10 cellular contexts compared by ENCODE assay signal in the genomic region with DNA sequence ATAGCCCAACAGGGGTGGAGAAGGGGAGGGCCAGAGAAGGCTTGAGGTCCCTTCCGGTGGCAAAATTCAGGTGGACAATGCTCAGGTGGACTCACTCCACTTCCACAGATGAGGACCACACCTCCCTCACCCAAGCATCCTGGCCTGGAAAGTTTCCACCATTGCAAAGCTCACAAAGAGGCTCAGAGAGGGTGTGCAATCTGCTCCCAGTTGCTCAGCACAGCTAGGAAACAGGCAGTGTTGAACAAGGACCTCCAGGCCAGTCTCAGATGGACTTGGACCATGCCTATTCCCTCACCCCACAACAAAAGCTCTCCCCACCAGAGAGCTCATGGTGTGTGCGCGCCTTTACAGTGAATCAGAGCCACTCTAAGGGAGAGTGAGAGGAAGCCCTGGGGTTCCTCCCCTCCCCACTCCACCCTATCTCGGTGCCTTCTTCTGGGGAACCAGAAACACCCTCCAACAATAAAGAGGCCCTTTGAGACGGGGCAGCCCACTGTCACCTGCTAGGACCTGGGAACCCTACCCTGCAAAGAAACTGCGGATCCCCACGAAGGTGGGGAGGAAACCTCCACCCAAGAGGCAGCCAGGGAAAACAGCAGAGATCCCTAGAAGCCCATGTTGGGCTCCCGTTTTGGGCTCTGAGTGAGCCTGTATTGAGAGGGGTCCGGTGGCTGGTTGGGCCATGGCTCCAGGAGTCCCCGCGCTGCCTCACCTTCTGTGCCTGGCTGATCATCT. TPM values are rescaled to one million over a fixed set of nuclear protein-coding genes. Genes with fewer than 3 reads are reported as not detected.
A peak's percentile ranks its signal among the peaks of the same experiment; 100 is the strongest.
DNase-seq lines count a peak whose midpoint lies in the region; ATAC-seq, FAIRE-seq and TF ChIP-seq lines count a peak whose summit lies in the region.
"Had no signal": no experiment of that assay in that cellular context is flagged by ENCODE, and none has a peak within 500 bp of the region (broad histone marks: within the 10 kb centered on the region; RNA-seq: fewer than 3 reads in every experiment).

No MANE protein-coding gene starts in this region.

- no peak for TF ChIP-seq POLR2A in spleen (IDR thresholded peaks at IDR 0.05)

- H3K9me3 Mint-ChIP-seq in endodermal cell = peaks cover 10% of the 10 kb centered on the region

- H3K4me3 Mint-ChIP-seq in endodermal cell = peak overlapping the region; percentile 78

- H3K27me3 ChIP-seq in endodermal cell (ENCODE audit: control insufficient read depth, insufficient read depth, low read length, poor library complexity, severe bottlenecking) (no peaks in the 10 kb centered on the region), pancreas (no peaks in the 10 kb centered on the region), spleen (replicated peaks in 1 of 7) (peaks cover 0 to 15% (median 0%) of the 10 kb centered on the region in 7 donors)

- FAIRE-seq in pancreas (lab: Jason Lieb, UNC) = no peak

- 65 to 67% methylated on average over 6 to 11 of the region's 11 CpGs for WGBS in endodermal cell (ENCODE audit: insufficient coverage in 1 of 2, insufficient read length in 1 of 2), 2 experiments
- WGBS in pancreas, 2 donors = 77 to 81% methylated on average over 11 of the region's 11 CpGs
- 78 to 83% (median 82%) methylated on average over 9 to 11 of the region's 11 CpGs for WGBS in spleen, 5 donors

- H3K36me3 ChIP-seq in endodermal cell (ENCODE audit: control insufficient read depth, insufficient read depth, low read length) (peaks cover 25% of the 10 kb centered on the region), pancreas (no peaks in the 10 kb centered on the region), spleen (no peaks in the 10 kb centered on the region)

- intact Hi-C loops in pancreas (cut with DNase I) = no loop called here
- intact Hi-C loops in spleen (cut with DNase I; ENCODE audit: low total_unique reads) = no loop called here

- H3K27ac Mint-ChIP-seq in endodermal cell = peak overlapping the region; percentile 44

- no peak overlapping the region for H3K27ac ChIP-seq in endodermal cell (ENCODE audit: low read depth, low read length)
- peak overlapping the region in 3 of 4 donors; percentile 47 to 82 (median 74) for H3K27ac ChIP-seq in pancreas
- no peak overlapping the region for H3K27ac ChIP-seq in spleen

- TF ChIP-seq CTCF in endodermal cell (conservative IDR thresholded peaks at IDR 0.05) = no peak
- no peak for TF ChIP-seq CTCF in pancreas (IDR thresholded peaks at IDR 0.05)
- TF ChIP-seq CTCF in spleen (IDR thresholded peaks at IDR 0.05 in 8 of 11, conservative IDR thresholded peaks at IDR 0.05 in 3 of 11) = no peak

- no peaks in the 10 kb centered on the region for H3K27me3 Mint-ChIP-seq in endodermal cell (ENCODE audit: insufficient read depth)

- peaks cover 5% of the 10 kb centered on the region for H3K36me3 Mint-ChIP-seq in endodermal cell (ENCODE audit: low read depth)

- DNase-seq in ELR (ENCODE audit: low read depth) = peak; percentile 85
- DNase-seq in endodermal cell = no peak
- DNase-seq in pancreas = peak in 1 of 6 donors; percentile 26
- DNase-seq in NCI-H446 treated with DMSO at 0.1 percent for 48 hours (lab: John Stamatoyannopoulos, UW) = no peak
- DNase-seq in spleen = no peak
- no peak for DNase-seq in medulla oblongata (ENCODE audit: extremely low spot score)
- DNase-seq: aorta had no signal

- peaks cover 7% of the 10 kb centered on the region for H3K4me1 Mint-ChIP-seq in endodermal cell

- H3K9ac ChIP-seq in endodermal cell (ENCODE audit: extremely low read depth, low read length, poor library complexity, severe bottlenecking) = no peak overlapping the region

- peaks cover 5% of the 10 kb centered on the region for H3K4me1 ChIP-seq in endodermal cell (ENCODE audit: control insufficient read depth, insufficient read depth, low read length)
- peaks cover 0 to 17% (median 4%) of the 10 kb centered on the region in 3 donors for H3K4me1 ChIP-seq in pancreas
- peaks cover 9 to 52% (median 31%) of the 10 kb centered on the region in 6 donors for H3K4me1 ChIP-seq in spleen

- H3K9me3 ChIP-seq in endodermal cell (ENCODE audit: control insufficient read depth, low read length) (peaks cover 7% of the 10 kb centered on the region), pancreas (no peaks in the 10 kb centered on the region), spleen (no peaks in the 10 kb centered on the region)

- peak; percentile 17 for ATAC-seq in SK-N-SH treated with all-trans-retinoic acid at 6 μM for 48 hours
- ATAC-seq in pancreas = no peak
- ATAC-seq in HG03378 (IDR thresholded peaks at IDR 0.05; ENCODE audit: unreplicated experiment) = no peak

- H3K4me3 ChIP-seq in endodermal cell (ENCODE audit: low read length) (peak overlapping the region; percentile 79), pancreas (peak overlapping the region in 3 of 4 donors; percentile 47 to 84 (median 66)), spleen (peak overlapping the region in 4 of 8 donors; percentile 56 to 83 (median 65))

TF ChIP-seq in SK-N-SH treated with all-trans-retinoic acid at 6 μM for 48 hours, 23 proteins besides CTCF, POLR2A, EP300 and RAD21:
- TF ChIP-seq PPARA (CRISPR knock-in tag; IDR thresholded peaks at IDR 0.05; ENCODE audit: borderline replicate concordance) = no peak
- TF ChIP-seq ZFP30 (CRISPR knock-in tag; IDR thresholded peaks at IDR 0.05) = no peak
- TF ChIP-seq ESRRG (CRISPR knock-in tag; IDR thresholded peaks at IDR 0.05) = no peak
- no peak for TF ChIP-seq ZNF565 (CRISPR knock-in tag; conservative IDR thresholded peaks at IDR 0.05; ENCODE audit: low read depth)
- no peak for TF ChIP-seq RARB (CRISPR knock-in tag; IDR thresholded peaks at IDR 0.05)

RNA-seq across cellular contexts. Expression of a gene that starts 1.6 kb away (rescaled TPM):
- total RNA-seq in endodermal cell (10 to 100 TPM; 24.2 to 27.0 TPM), pancreas (10 to 100 TPM in 2 of 6 donors, 1 to 10 TPM in 4; 5.6 to 10.8 (median 7.5) TPM), spleen (1 to 10 TPM; 2.6 to 5.4 (median 4.8) TPM)
- 6.2 TPM for polyA plus RNA-seq in endodermal cell (2013, experiment 1 of 2)
- 6.5 TPM for polyA plus RNA-seq in endodermal cell (2013, experiment 2 of 2)
- polyA plus RNA-seq in pancreas (10 to 100 TPM; 10.4 to 12.9 TPM), spleen (1 to 10 TPM; 1.3 to 3.9 (median 1.9) TPM)

RNA-seq across cellular contexts. Expression of a gene that starts 43.8 kb away (rescaled TPM):
- total RNA-seq in endodermal cell = under 1 TPM in 1 of 2 donors, not detected in 1; 0.15 TPM
- 1.1 TPM for polyA plus RNA-seq in endodermal cell (2013, experiment 1 of 2)
- 0.33 TPM for polyA plus RNA-seq in endodermal cell (2013, experiment 2 of 2)
- total RNA-seq in pancreas = 1 to 10 TPM in 2 of 6 donors, under 1 TPM in 4; 0.38 to 1.5 (median 0.56) TPM
- 1 to 10 TPM; 1.5 to 2.3 TPM for polyA plus RNA-seq in pancreas
- 10 to 100 TPM; 36.2 to 67.2 (median 43.8) TPM for total RNA-seq in spleen
- 100 to 1,000 TPM in 2 of 3 donors, 10 to 100 TPM in 1; 77.0 to 114 (median 106) TPM for polyA plus RNA-seq in spleen
- total RNA-seq: NCI-H460 had no signal

RNA-seq across cellular contexts. Expression of a gene that starts 51.0 kb away (rescaled TPM):
- total RNA-seq in endodermal cell (under 1 TPM; 0.11 to 0.29 TPM), pancreas (not detected), spleen (under 1 TPM in 2 of 7 donors, not detected in 5; 0.17 to 0.28 TPM)
- polyA plus RNA-seq in endodermal cell (2013, experiment 1 of 2) = not detected
- not detected for polyA plus RNA-seq in endodermal cell (2013, experiment 2 of 2)
- polyA plus RNA-seq in pancreas (under 1 TPM in 1 of 2 donors, not detected in 1; 0.02 TPM), spleen (1 to 10 TPM; 1.5 to 2.1 (median 1.9) TPM)
- total RNA-seq: aorta, NCI-H460 had no signal

Comparison
In these comparisons a context has a peak if more than half of its experiments do, and no peak if none do; other contexts are left out.
1. H3K27ac ChIP-seq: peak in pancreas (3 of 4); none in endodermal cell (single experiment) and spleen (0 of 8).
2. RNA of a gene that starts 43.8 kb away (total RNA-seq): 36.2 to 67.2 TPM in spleen; 0.38 to 1.5 TPM in pancreas and 0.15 TPM in endodermal cell; every median in the first group is over 10 times any median in the second.